Comparison of ENCODE assay signal across 8 cellular contexts in the genomic region with DNA sequence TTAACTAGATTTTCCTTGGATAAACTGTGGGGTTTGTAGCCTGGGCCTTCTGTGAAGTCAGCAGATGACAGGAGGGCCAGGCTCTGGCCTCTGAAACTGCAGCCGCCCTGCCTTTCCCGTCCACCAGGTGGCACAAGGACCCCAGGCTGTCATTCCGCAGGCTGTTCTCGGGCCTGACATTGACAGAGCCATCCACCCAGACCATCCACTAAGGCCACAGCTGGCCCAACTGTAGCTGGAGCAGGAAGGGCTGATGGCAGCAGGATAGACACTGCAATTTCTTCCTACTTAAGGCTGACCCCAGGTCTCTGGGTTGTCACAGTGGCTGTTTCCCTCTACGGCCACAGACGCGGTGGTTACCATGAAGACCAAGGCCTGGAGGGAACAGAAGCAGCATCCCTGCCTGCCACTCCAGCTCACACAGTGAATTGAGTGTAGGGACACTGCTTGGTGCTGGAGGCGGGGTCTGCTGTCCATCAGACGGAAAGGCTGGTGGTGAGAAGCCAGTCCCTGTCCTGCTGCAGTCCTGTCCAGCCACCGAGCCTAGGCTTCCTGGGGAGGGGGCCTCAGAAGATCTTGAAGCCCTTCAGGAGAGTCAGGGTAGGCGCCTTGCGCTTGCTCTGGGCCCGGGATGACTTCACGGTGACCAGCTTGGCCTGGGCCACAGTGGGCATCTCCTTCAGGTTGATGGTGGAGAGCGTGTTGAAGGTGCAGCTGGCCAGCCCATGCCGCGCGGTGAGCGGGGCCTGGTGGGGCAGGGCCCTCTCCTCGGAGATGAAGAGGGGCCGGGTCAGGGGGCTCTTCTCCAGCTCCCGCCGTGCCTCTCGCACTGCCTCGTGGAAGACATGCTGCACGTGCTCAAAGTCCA. TPM values are rescaled to one million over a fixed set of nuclear protein-coding genes. Genes with fewer than 3 reads are reported as not detected.
DNase-seq lines count a peak whose midpoint lies in the region; ATAC-seq and TF ChIP-seq lines count a peak whose summit lies in the region.

No MANE protein-coding gene starts in this region.

- H4K20me1 ChIP-seq in KMS-11 (ENCODE audit: insufficient read depth): no peaks in the 10 kb centered on the region

- H3K27ac Mint-ChIP-seq in activated naive CD8-positive, alpha-beta T cell treated with anti-CD3 and anti-CD28 coated beads, Interleukin-2, amount 50 U/mL, for 24 hours: no peak overlapping the region

- H3K4me1 ChIP-seq in KMS-11 (ENCODE audit: low read depth, poor library complexity, severe bottlenecking) (peaks cover 25% of the 10 kb centered on the region), SJCRH30 (peaks cover 34% of the 10 kb centered on the region), heart left ventricle (peaks cover 3 to 38% (median 19%) of the 10 kb centered on the region in 12 donors), psoas muscle (peaks cover 2% of the 10 kb centered on the region)

- H3K4me2 ChIP-seq in KMS-11: no peak overlapping the region

- H3K36me3 ChIP-seq in KMS-11 (ENCODE audit: insufficient read depth): no peaks in the 10 kb centered on the region
- H3K36me3 ChIP-seq in SJCRH30: no peaks in the 10 kb centered on the region
- H3K36me3 ChIP-seq in heart left ventricle: peaks cover 0 to 35% (median 9%) of the 10 kb centered on the region in 9 donors
- peaks cover 3 to 44% of the 10 kb centered on the region in 2 donors for H3K36me3 ChIP-seq in psoas muscle (ENCODE audit: insufficient read depth in 1 of 2, low read depth in 1 of 2)

- intact Hi-C loops in heart left ventricle (cut with DNase I) (loop anchor here (1.0 to 10.0 kb wide), 10 partner anchors 24 to 240 kb away; a partner anchor contains a TSS), psoas muscle (cut with DNase I) (loop anchor here (1.0 to 5.0 kb wide), 4 partner anchors 24 to 218 kb away; no protein-coding TSS in a partner anchor)

- H3K27ac ChIP-seq in KMS-11 (no peak overlapping the region), SJCRH30 (no peak overlapping the region; the same call in 1 of the 2 replicates), heart left ventricle (peak overlapping the region in 7 of 12 donors; percentile 16 to 61 (median 56)), psoas muscle (peak overlapping the region; percentile 36)

- H2AFZ ChIP-seq in KMS-11 (ENCODE audit: low read depth): no peak overlapping the region

- H3K9me3 ChIP-seq in SJCRH30 (replicated peaks): no peaks in the 10 kb centered on the region
- no peaks in the 10 kb centered on the region for H3K9me3 ChIP-seq in heart left ventricle
- H3K9me3 ChIP-seq in psoas muscle: no peaks in the 10 kb centered on the region

- H3K4me3 ChIP-seq in KMS-11 (IDR thresholded peaks at IDR 0.05; ENCODE audit: insufficient read depth, low read depth, low read length) (no peak overlapping the region), SJCRH30 (no peak overlapping the region), heart left ventricle (no peak overlapping the region), psoas muscle (no peak overlapping the region)

- 63 to 75% (median 73%) methylated on average over 20 to 26 of the region's 26 CpGs for WGBS in heart left ventricle, 4 donors
- 67 to 79% (median 75%) methylated on average over 21 to 26 of the region's 26 CpGs for WGBS in psoas muscle, 3 donors

- no peaks in the 10 kb centered on the region for H3K9me3 Mint-ChIP-seq in activated naive CD8-positive, alpha-beta T cell treated with anti-CD3 and anti-CD28 coated beads, Interleukin-2, amount 50 U/mL, for 24 hours

- no peak overlapping the region for H3K4me3 Mint-ChIP-seq in activated naive CD8-positive, alpha-beta T cell treated with anti-CD3 and anti-CD28 coated beads, Interleukin-2, amount 50 U/mL, for 24 hours

- H3K79me2 ChIP-seq in KMS-11 (ENCODE audit: insufficient read depth, low read depth): no peaks in the 10 kb centered on the region

- no peaks in the 10 kb centered on the region for H3K27me3 ChIP-seq in KMS-11 (ENCODE audit: insufficient read depth, low read depth)
- no peaks in the 10 kb centered on the region for H3K27me3 ChIP-seq in SJCRH30
- no peaks in the 10 kb centered on the region for H3K27me3 ChIP-seq in heart left ventricle
- no peaks in the 10 kb centered on the region for H3K27me3 ChIP-seq in psoas muscle (ENCODE audit: insufficient read depth in 3 of 3, low read length in 2 of 3)

- TF ChIP-seq CTCF in KMS-11 (conservative IDR thresholded peaks at IDR 0.05; ENCODE audit: low read depth, low read length): peak; percentile 86
- peak; percentile 81 to 96 (median 92) for TF ChIP-seq CTCF in heart left ventricle (IDR thresholded peaks at IDR 0.05)
- peak; percentile 92 for TF ChIP-seq CTCF in psoas muscle (IDR thresholded peaks at IDR 0.05)

- no peak overlapping the region for H3K9ac ChIP-seq in KMS-11

- peaks cover 2% of the 10 kb centered on the region for H3K27me3 Mint-ChIP-seq in activated naive CD8-positive, alpha-beta T cell treated with anti-CD3 and anti-CD28 coated beads, Interleukin-2, amount 50 U/mL, for 24 hours

- no peak for TF ChIP-seq POLR2A in heart left ventricle (IDR thresholded peaks at IDR 0.05)

- peaks cover 9% of the 10 kb centered on the region for H3K4me1 Mint-ChIP-seq in activated naive CD8-positive, alpha-beta T cell treated with anti-CD3 and anti-CD28 coated beads, Interleukin-2, amount 50 U/mL, for 24 hours

- DNase-seq in GM03348 (ENCODE audit: low spot score) (peak; percentile 91), SJCRH30 (peak; percentile 81 to 89), heart left ventricle (peak; percentile 75 to 86 (median 78)), psoas muscle (peak; percentile 74 to 89)
- DNase-seq in activated naive CD8-positive, alpha-beta T cell treated with anti-CD3 and anti-CD28 coated beads, Interleukin-2, amount 50 U/mL, for 24 hours: peak; percentile 73

- peak; percentile 54 for ATAC-seq in activated naive CD8-positive, alpha-beta T cell treated with anti-CD3 and anti-CD28 coated beads, Interleukin-2, amount 50 U/mL, for 24 hours
- peak; percentile 76 to 87 (median 82) for ATAC-seq in heart left ventricle
- peak; percentile 88 to 94 (median 92) for ATAC-seq in psoas muscle
- ATAC-seq in HG03045 (IDR thresholded peaks at IDR 0.05; ENCODE audit: unreplicated experiment): no peak
- ATAC-seq in GM21390 (IDR thresholded peaks at IDR 0.05; ENCODE audit: unreplicated experiment): no peak

- no peaks in the 10 kb centered on the region for H3K36me3 Mint-ChIP-seq in activated naive CD8-positive, alpha-beta T cell treated with anti-CD3 and anti-CD28 coated beads, Interleukin-2, amount 50 U/mL, for 24 hours (ENCODE audit: low read depth)

RNA-seq across cellular contexts. Expression of a gene that starts 9.4 kb away (rescaled TPM):
- total RNA-seq in SJCRH30 (2014; rRNA removed; shearing (Covaris generic)): 0.36 TPM in 1 of 2 replicates, not detected in the other
- total RNA-seq in heart left ventricle: not detected
- polyA plus RNA-seq in heart left ventricle: under 1 TPM in 1 of 2 donors, not detected in 1; 0.08 TPM
- total RNA-seq in psoas muscle: not detected
- polyA plus RNA-seq in psoas muscle: under 1 TPM in 2 of 3 donors, not detected in 1; 0.04 to 0.07 TPM

RNA-seq across cellular contexts. Expression of a gene that starts 13.2 kb away (rescaled TPM):
- total RNA-seq in SJCRH30 (2014; rRNA removed; shearing (Covaris generic)): 0.08 TPM in 1 of 2 replicates, not detected in the other
- total RNA-seq in heart left ventricle (10 to 100 TPM in 7 of 9 donors, 1 to 10 TPM in 2; 8.3 to 35.0 (median 12.2) TPM), psoas muscle (1 to 10 TPM; 2.5 to 6.3 (median 3.2) TPM)
- polyA plus RNA-seq in heart left ventricle (10 to 100 TPM; 13.3 to 13.7 TPM), psoas muscle (1 to 10 TPM; 2.6 to 3.0 (median 3.0) TPM)

RNA-seq across cellular contexts. Expression of a gene that starts 22.0 kb away (rescaled TPM):
- 0.08 and 0.15 TPM in 2 replicates for total RNA-seq in SJCRH30 (2014; rRNA removed; shearing (Covaris generic))
- total RNA-seq in heart left ventricle (10 to 100 TPM in 1 of 9 donors, 1 to 10 TPM in 8; 3.2 to 11.8 (median 4.2) TPM), psoas muscle (1 to 10 TPM; 1.3 to 5.7 (median 3.4) TPM)
- polyA plus RNA-seq in heart left ventricle (1 to 10 TPM in 1 of 2 donors, under 1 TPM in 1; 0.78 to 9.0 TPM), psoas muscle (1 to 10 TPM in 2 of 3 donors, under 1 TPM in 1; 0.12 to 5.7 (median 1.2) TPM)

RNA-seq across cellular contexts. Expression of a gene that starts 25.1 kb away (rescaled TPM):
- 16.6 and 21.9 TPM in 2 replicates for total RNA-seq in SJCRH30 (2014; rRNA removed; shearing (Covaris generic))
- total RNA-seq in heart left ventricle (10 to 100 TPM; 14.3 to 41.0 (median 20.5) TPM), psoas muscle (10 to 100 TPM in 3 of 4 donors, 1 to 10 TPM in 1; 9.5 to 18.1 (median 14.8) TPM)
- polyA plus RNA-seq in heart left ventricle (10 to 100 TPM in 1 of 2 donors, 1 to 10 TPM in 1; 6.0 to 14.4 TPM), psoas muscle (10 to 100 TPM in 2 of 3 donors, 1 to 10 TPM in 1; 9.4 to 14.4 (median 10.0) TPM)

Comparison
In these comparisons a context has a peak if more than half of its experiments do, and no peak if none do; other contexts are left out.
1. H3K27ac ChIP-seq: peak in heart left ventricle (7 of 12) and psoas muscle (single experiment); none in KMS-11 (single experiment) and SJCRH30 (single experiment).
2. ATAC-seq: peak in activated naive CD8-positive, alpha-beta T cell treated with anti-CD3 and anti-CD28 coated beads, Interleukin-2, amount 50 U/mL, for 24 hours (single experiment), heart left ventricle (4 of 4) and psoas muscle (4 of 4); none in HG03045 (single experiment) and GM21390 (single experiment).
3. Peak in every context shown above with its lines, with median percentiles within 50 percentile points of each other: DNase-seq and CTCF ChIP-seq.